In genomic region chr1:15259608-15260007, GRCh38 we compare ENCODE assay signal across 18 cellular contexts. TPM values are rescaled to one million over a fixed set of nuclear protein-coding genes. Genes with fewer than 3 reads are reported as not detected.
"Had no signal": no experiment of that assay in that cellular context is flagged by ENCODE, and none has a peak within 500 bp of the region (broad histone marks: within the 10 kb centered on the region; RNA-seq: fewer than 3 reads in every experiment).

No MANE protein-coding gene starts in this region.

- H3K27ac Mint-ChIP-seq: activated CD4-positive, alpha-beta memory T cell treated with anti-CD3 and anti-CD28 coated beads, Interleukin-2, amount 10 ng/mL, durations not matched to agents 7 days and 5 days; activated naive CD4-positive, alpha-beta T cell treated with anti-CD3 and anti-CD28 coated beads, Interleukin-2, amount 10 ng/mL, durations not matched to agents 7 days and 5 days; activated T-helper 2 cell treated with anti-CD3 and anti-CD28 coated beads, Interferon-gamma antibody, Interleukin-2, Interleukin-4, amounts not matched to agents 10 μg/mL and 5 μg/mL and 100 μg/mL, durations not matched to agents 14 hours and 24 hours and 36 hours; stimulated activated naive CD8-positive, alpha-beta T cell treated with anti-CD3 and anti-CD28 coated beads, Interleukin-15, Interleukin-2, amounts not matched to agents 100 ng/mL and 50 ng/mL, for 24 hours; T-helper 2 cell treated with Interferon-gamma antibody and Interleukin-4, amounts not matched to agents 5 μg/mL and 100 μg/mL, for 36 hours had no signal

- DNase-seq: activated CD4-positive, alpha-beta memory T cell treated with anti-CD3 and anti-CD28 coated beads, Interleukin-2, amount 10 ng/mL, durations not matched to agents 7 days and 5 days; activated CD4-positive, alpha-beta T cell treated with anti-CD3 and anti-CD28 coated beads for 1 hour; activated naive CD4-positive, alpha-beta T cell treated with anti-CD3 and anti-CD28 coated beads, Interleukin-2, amount 10 ng/mL, durations not matched to agents 7 days and 5 days; amniotic stem cell; hippocampal formation; midbrain; naive B cell; posterior cingulate gyrus; right lobe of liver; SIG-M5; stimulated activated CD4-positive, alpha-beta T cell treated with anti-CD3 and anti-CD28 coated beads, Interleukin-12 subunit alpha, Interleukin-12 subunit beta, amount 100 ng/mL, for 4 hours; thyroid gland had no signal

- H3K4me1 ChIP-seq: right lobe of liver, thyroid gland had no signal

- H3K4me3 ChIP-seq: body of pancreas, right lobe of liver, thyroid gland had no signal

- H3K36me3 ChIP-seq: neutrophil, right lobe of liver, thyroid gland had no signal

- H3K27me3 ChIP-seq: body of pancreas, right lobe of liver, thyroid gland had no signal

- H3K9me3 ChIP-seq: body of pancreas, neutrophil, right lobe of liver, thyroid gland had no signal

- H3K27ac ChIP-seq: neutrophil, thyroid gland had no signal

- H3K4me3 Mint-ChIP-seq: activated CD4-positive, alpha-beta memory T cell treated with anti-CD3 and anti-CD28 coated beads, Interleukin-2, amount 10 ng/mL, durations not matched to agents 7 days and 5 days; activated naive CD4-positive, alpha-beta T cell treated with anti-CD3 and anti-CD28 coated beads, Interleukin-2, amount 10 ng/mL, durations not matched to agents 7 days and 5 days; central memory CD8-positive, alpha-beta T cell; naive B cell; stimulated activated naive CD8-positive, alpha-beta T cell treated with anti-CD3 and anti-CD28 coated beads, Interleukin-15, Interleukin-2, amounts not matched to agents 100 ng/mL and 50 ng/mL, for 24 hours; T-helper 2 cell treated with Interferon-gamma antibody and Interleukin-4, amounts not matched to agents 5 μg/mL and 100 μg/mL, for 36 hours had no signal

- H3K9me3 Mint-ChIP-seq: activated T-helper 2 cell treated with anti-CD3 and anti-CD28 coated beads, Interferon-gamma antibody, Interleukin-2, Interleukin-4, amounts not matched to agents 10 μg/mL and 5 μg/mL and 100 μg/mL, durations not matched to agents 14 hours and 24 hours and 36 hours; central memory CD8-positive, alpha-beta T cell; stimulated activated naive CD8-positive, alpha-beta T cell treated with anti-CD3 and anti-CD28 coated beads, Interleukin-15, Interleukin-2, amounts not matched to agents 100 ng/mL and 50 ng/mL, for 24 hours; T-helper 2 cell treated with Interferon-gamma antibody and Interleukin-4, amounts not matched to agents 5 μg/mL and 100 μg/mL, for 36 hours had no signal

- H3K36me3 Mint-ChIP-seq: activated naive CD4-positive, alpha-beta T cell treated with anti-CD3 and anti-CD28 coated beads, Interleukin-2, amount 10 ng/mL, durations not matched to agents 7 days and 5 days; naive B cell had no signal

RNA-seq across cellular contexts. Expression of gene FHAD1, which starts 12.6 kb away (rescaled TPM):
- total RNA-seq: activated T-helper 2 cell treated with anti-CD3 and anti-CD28 coated beads, Interferon-gamma antibody, Interleukin-2, Interleukin-4, amounts not matched to agents 10 μg/mL and 5 μg/mL and 100 μg/mL, durations not matched to agents 14 hours and 24 hours and 36 hours had no signal
